ENCODE assay signal across 13 cellular contexts in the genomic region with DNA sequence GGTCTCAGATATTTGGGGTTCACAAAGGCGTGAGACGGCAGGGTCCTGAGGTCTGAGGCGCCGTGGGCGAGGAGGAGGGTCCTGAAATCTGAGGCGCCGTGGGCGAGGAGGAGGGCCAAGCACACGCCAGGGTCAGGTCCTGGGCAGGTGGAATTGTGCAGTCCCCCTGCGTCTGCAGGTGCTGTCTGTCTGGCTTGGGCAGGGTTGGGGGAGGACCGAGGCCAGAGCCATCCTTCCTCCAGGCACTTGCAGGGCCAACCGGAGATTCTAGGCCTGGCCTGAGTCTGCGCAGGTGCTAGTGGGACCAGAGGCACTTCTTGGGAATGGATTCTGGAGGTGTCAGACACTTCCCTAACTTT. TPM values are rescaled to one million over a fixed set of nuclear protein-coding genes. Genes with fewer than 3 reads are reported as not detected.
DNase-seq lines count a peak whose midpoint lies in the region; ATAC-seq and TF ChIP-seq lines count a peak whose summit lies in the region.
"Had no signal": no experiment of that assay in that cellular context is flagged by ENCODE, and none has a peak within 500 bp of the region (broad histone marks: within the 10 kb centered on the region; RNA-seq: fewer than 3 reads in every experiment).

No MANE protein-coding gene starts in this region.

- ATAC-seq in activated CD8-positive, alpha-beta memory T cell treated with anti-CD3 and anti-CD28 coated beads, Interleukin-2, amount 10 ng/mL, durations not matched to agents 7 days and 5 days = no peak
- ATAC-seq in activated CD4-positive, CD25-positive, alpha-beta regulatory T cell treated with anti-CD3 and anti-CD28 coated beads, Interleukin-2, amount 50 U/mL, for 24 hours = no peak
- ATAC-seq: left lung had no signal

- peaks cover 19% of the 10 kb centered on the region for H3K4me1 Mint-ChIP-seq in activated CD8-positive, alpha-beta memory T cell treated with anti-CD3 and anti-CD28 coated beads, Interleukin-2, amount 10 ng/mL, durations not matched to agents 7 days and 5 days
- H3K4me1 Mint-ChIP-seq in nephron = no peaks in the 10 kb centered on the region

- DNase-seq in activated CD8-positive, alpha-beta memory T cell treated with anti-CD3 and anti-CD28 coated beads, Interleukin-2, amount 10 ng/mL, durations not matched to agents 7 days and 5 days = no peak
- no peak for DNase-seq in activated CD8-positive, alpha-beta memory T cell treated with anti-CD3 and anti-CD28 coated beads, Interleukin-2, amount 50 U/mL, for 48 hours
- DNase-seq: COR-L47; effector CD4-positive, alpha-beta T cell; GDM1; left lung; NCI-H1048; NCI-H2107; Peyer's patch; stomach had no signal

- H3K36me3 Mint-ChIP-seq in activated CD8-positive, alpha-beta memory T cell treated with anti-CD3 and anti-CD28 coated beads, Interleukin-2, amount 10 ng/mL, durations not matched to agents 7 days and 5 days = peaks cover 2% of the 10 kb centered on the region
- peaks cover 4% of the 10 kb centered on the region for H3K36me3 Mint-ChIP-seq in nephron (ENCODE audit: low read depth)
- H3K36me3 Mint-ChIP-seq: IgD-negative memory B cell had no signal

- no peak overlapping the region for H3K4me3 Mint-ChIP-seq in activated CD8-positive, alpha-beta memory T cell treated with anti-CD3 and anti-CD28 coated beads, Interleukin-2, amount 10 ng/mL, durations not matched to agents 7 days and 5 days
- peak overlapping the region; percentile 49 to 75 (median 73) for H3K4me3 Mint-ChIP-seq in nephron

- CTCF ChIA-PET in activated CD8-positive, alpha-beta memory T cell treated with anti-CD3 and anti-CD28 coated beads, Interleukin-2, amount 10 ng/mL, durations not matched to agents 7 days and 5 days (lab: Charles Lee) = interaction anchor here (1.7 to 6.6 kb wide), 3 partner anchors 31 to 77 kb away, joined by 5 to 66 read pairs (median 20); a partner anchor contains a TSS

- peak overlapping the region; percentile 40 for H3K27ac Mint-ChIP-seq in activated CD8-positive, alpha-beta memory T cell treated with anti-CD3 and anti-CD28 coated beads, Interleukin-2, amount 10 ng/mL, durations not matched to agents 7 days and 5 days
- H3K27ac Mint-ChIP-seq in nephron = peak overlapping the region in 2 of 3 experiments; percentile 38 to 50

- no peaks in the 10 kb centered on the region for H3K9me3 Mint-ChIP-seq in activated CD8-positive, alpha-beta memory T cell treated with anti-CD3 and anti-CD28 coated beads, Interleukin-2, amount 10 ng/mL, durations not matched to agents 7 days and 5 days (ENCODE audit: low read depth)
- no peaks in the 10 kb centered on the region for H3K9me3 Mint-ChIP-seq in nephron
- H3K9me3 Mint-ChIP-seq: IgD-negative memory B cell had no signal

- H3K27me3 Mint-ChIP-seq in activated CD8-positive, alpha-beta memory T cell treated with anti-CD3 and anti-CD28 coated beads, Interleukin-2, amount 10 ng/mL, durations not matched to agents 7 days and 5 days = no peaks in the 10 kb centered on the region
- no peaks in the 10 kb centered on the region for H3K27me3 Mint-ChIP-seq in nephron (ENCODE audit: low read depth)
- H3K27me3 Mint-ChIP-seq: IgD-negative memory B cell had no signal

- no peak for TF ChIP-seq CTCF in nephron (IDR thresholded peaks at IDR 0.05; ENCODE audit: unreplicated experiment in 3 of 3)

RNA-seq across cellular contexts. Expression of a gene that starts 2.4 kb away (rescaled TPM):
- 100 to 1,000 TPM; 127 to 148 TPM for total RNA-seq in activated CD8-positive, alpha-beta memory T cell treated with anti-CD3 and anti-CD28 coated beads, Interleukin-2, amount 10 ng/mL, durations not matched to agents 7 days and 5 days

RNA-seq across cellular contexts. Expression of a gene that starts 10.5 kb away (rescaled TPM):
- total RNA-seq in activated CD8-positive, alpha-beta memory T cell treated with anti-CD3 and anti-CD28 coated beads, Interleukin-2, amount 10 ng/mL, durations not matched to agents 7 days and 5 days = 100 to 1,000 TPM; 124 to 191 TPM

RNA-seq across cellular contexts. Expression of a gene that starts 29.1 kb away (rescaled TPM):
- 100 to 1,000 TPM; 269 to 347 TPM for total RNA-seq in activated CD8-positive, alpha-beta memory T cell treated with anti-CD3 and anti-CD28 coated beads, Interleukin-2, amount 10 ng/mL, durations not matched to agents 7 days and 5 days

RNA-seq across cellular contexts. Expression of a gene that starts 42.6 kb away (rescaled TPM):
- 10 to 100 TPM; 30.8 to 38.8 TPM for total RNA-seq in activated CD8-positive, alpha-beta memory T cell treated with anti-CD3 and anti-CD28 coated beads, Interleukin-2, amount 10 ng/mL, durations not matched to agents 7 days and 5 days

RNA-seq across cellular contexts. Expression of a gene that starts 42.8 kb away (rescaled TPM):
- total RNA-seq in activated CD8-positive, alpha-beta memory T cell treated with anti-CD3 and anti-CD28 coated beads, Interleukin-2, amount 10 ng/mL, durations not matched to agents 7 days and 5 days = 10 to 100 TPM; 49.2 to 51.3 TPM
